Comparison of ENCODE assay signal across 8 cellular contexts in the genomic region with DNA sequence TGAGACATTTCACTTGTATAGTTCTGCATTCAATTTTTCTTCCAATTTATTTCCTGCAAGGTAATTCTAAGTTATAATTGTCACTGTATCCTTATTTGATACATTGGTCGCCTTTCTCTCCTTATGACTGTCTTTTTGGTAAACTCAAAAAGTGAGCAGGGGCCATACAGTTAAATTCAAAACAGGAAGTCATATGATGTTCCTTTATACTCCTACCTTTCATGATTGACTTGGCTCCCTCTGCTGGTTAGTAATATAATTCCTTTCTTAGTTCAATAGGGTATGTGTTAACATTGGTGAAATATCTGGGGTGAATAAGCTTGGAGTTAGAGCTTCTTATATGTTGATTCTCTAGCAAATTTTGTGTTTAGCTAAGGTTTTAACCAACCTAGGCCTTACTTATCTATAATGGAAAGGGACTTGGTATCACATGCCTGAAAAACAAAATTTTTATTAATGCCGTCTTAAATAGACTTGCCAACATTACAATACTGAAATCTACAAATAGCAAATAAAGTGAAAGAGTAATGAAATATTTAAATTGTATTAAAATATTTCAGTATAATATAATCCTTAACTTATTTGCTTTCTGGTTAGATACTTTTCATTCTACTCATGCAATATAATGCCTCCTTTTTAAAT. TPM values are rescaled to one million over a fixed set of nuclear protein-coding genes. Genes with fewer than 3 reads are reported as not detected.
DNase-seq lines count a peak whose midpoint lies in the region; ATAC-seq and TF ChIP-seq lines count a peak whose summit lies in the region.

No MANE protein-coding gene starts in this region.

- no peaks in the 10 kb centered on the region for H3K27me3 ChIP-seq in DOHH2 (ENCODE audit: control insufficient read depth, low read length)

- no peak overlapping the region for H3K4me3 ChIP-seq in DOHH2 (ENCODE audit: low read length)

- H3K27ac Mint-ChIP-seq in activated naive CD8-positive, alpha-beta T cell treated with anti-CD3 and anti-CD28 coated beads, Interleukin-2, amount 10 ng/mL, durations not matched to agents 7 days and 5 days: peak overlapping the region; percentile 65

- intact Hi-C loops in left ventricle myocardium superior (cut with micrococcal nuclease): no loop called here

- peaks cover 31% of the 10 kb centered on the region for H3K4me1 ChIP-seq in DOHH2 (ENCODE audit: control insufficient read depth, low read length)

- DNase-seq in NCI-H446 treated with DMSO at 0.1 percent for 48 hours (lab: John Stamatoyannopoulos, UW): peak; percentile 71
- DNase-seq in activated naive CD8-positive, alpha-beta T cell treated with anti-CD3 and anti-CD28 coated beads, Interleukin-2, amount 10 ng/mL, durations not matched to agents 7 days and 5 days: no peak
- DNase-seq in left ventricle myocardium superior: no peak
- DNase-seq in smooth muscle cell of the brain vasculature (ENCODE audit: low read depth, low spot score): peak; percentile 47
- no peak for DNase-seq in effector CD4-positive, alpha-beta T cell

- H3K4me2 ChIP-seq in DOHH2 (ENCODE audit: low read length): peak overlapping the region; percentile 20; the same call in 1 of the 2 replicates

- POLR2A ChIA-PET in activated naive CD8-positive, alpha-beta T cell treated with anti-CD3 and anti-CD28 coated beads, Interleukin-2, amount 10 ng/mL, durations not matched to agents 7 days and 5 days (lab: Charles Lee): no interaction called here

- H3K27me3 Mint-ChIP-seq in activated naive CD8-positive, alpha-beta T cell treated with anti-CD3 and anti-CD28 coated beads, Interleukin-2, amount 10 ng/mL, durations not matched to agents 7 days and 5 days: no peaks in the 10 kb centered on the region

- H3K9me3 Mint-ChIP-seq in activated naive CD8-positive, alpha-beta T cell treated with anti-CD3 and anti-CD28 coated beads, Interleukin-2, amount 10 ng/mL, durations not matched to agents 7 days and 5 days: no peaks in the 10 kb centered on the region

- TF ChIP-seq CTCF in DOHH2 (IDR thresholded peaks at IDR 0.05; ENCODE audit: low read depth, low read length, poor library complexity, severe bottlenecking): peak; percentile 78

- peaks cover 11% of the 10 kb centered on the region for H3K36me3 Mint-ChIP-seq in activated naive CD8-positive, alpha-beta T cell treated with anti-CD3 and anti-CD28 coated beads, Interleukin-2, amount 10 ng/mL, durations not matched to agents 7 days and 5 days

- peaks cover 21% of the 10 kb centered on the region for H3K4me1 Mint-ChIP-seq in activated naive CD8-positive, alpha-beta T cell treated with anti-CD3 and anti-CD28 coated beads, Interleukin-2, amount 10 ng/mL, durations not matched to agents 7 days and 5 days

- H3K9me2 ChIP-seq in DOHH2 (replicated peaks; ENCODE audit: control insufficient read depth, low read length): no peaks in the 10 kb centered on the region

- peaks cover 4% of the 10 kb centered on the region; the same call in 1 of the 2 replicates for H4K20me1 ChIP-seq in DOHH2 (ENCODE audit: control insufficient read depth, insufficient read depth, low read depth, low read length)

- ATAC-seq in GM21381 (IDR thresholded peaks at IDR 0.05; ENCODE audit: unreplicated experiment): peak; percentile 69
- ATAC-seq in HG03520 (IDR thresholded peaks at IDR 0.05; ENCODE audit: unreplicated experiment): peak; percentile 87
- peak; percentile 89 for ATAC-seq in activated naive CD8-positive, alpha-beta T cell treated with anti-CD3 and anti-CD28 coated beads, Interleukin-2, amount 10 ng/mL, durations not matched to agents 7 days and 5 days (ENCODE audit: low read depth)
- ATAC-seq in left ventricle myocardium superior: peak; percentile 63

- peaks cover 26% of the 10 kb centered on the region for H3K36me3 ChIP-seq in DOHH2 (ENCODE audit: control insufficient read depth, low read length)

- peak overlapping the region; percentile 53 for H3K4me3 Mint-ChIP-seq in activated naive CD8-positive, alpha-beta T cell treated with anti-CD3 and anti-CD28 coated beads, Interleukin-2, amount 10 ng/mL, durations not matched to agents 7 days and 5 days

- H3K9me3 ChIP-seq in DOHH2 (ENCODE audit: control insufficient read depth, insufficient read depth, low read length): no peaks in the 10 kb centered on the region

- H3F3A ChIP-seq in DOHH2 (ENCODE audit: control insufficient read depth, insufficient read depth): peaks cover 11% of the 10 kb centered on the region

- H3K27ac ChIP-seq in DOHH2 (ENCODE audit: low read depth, low read length): no peak overlapping the region

- H3K79me2 ChIP-seq in DOHH2 (ENCODE audit: control insufficient read depth, low read length): peaks cover 67% of the 10 kb centered on the region

RNA-seq across cellular contexts. Expression of gene NIPBL, which starts 6.0 kb away (rescaled TPM):
- 10 to 100 TPM; 70.3 to 77.7 TPM for total RNA-seq in activated naive CD8-positive, alpha-beta T cell treated with anti-CD3 and anti-CD28 coated beads, Interleukin-2, amount 10 ng/mL, durations not matched to agents 7 days and 5 days
- 36.7 TPM for total RNA-seq in left ventricle myocardium superior

Comparison
In these comparisons a context has a peak if more than half of its experiments do, and no peak if none do; other contexts are left out.
1. DNase-seq: peak in NCI-H446 treated with DMSO at 0.1 percent for 48 hours (single experiment) and smooth muscle cell of the brain vasculature (single experiment); none in activated naive CD8-positive, alpha-beta T cell treated with anti-CD3 and anti-CD28 coated beads, Interleukin-2, amount 10 ng/mL, durations not matched to agents 7 days and 5 days (single experiment), left ventricle myocardium superior (single experiment) and effector CD4-positive, alpha-beta T cell (single experiment).
2. Peak in every context shown above with its lines, with median percentiles within 50 percentile points of each other: ATAC-seq.